In the genomic region with DNA sequence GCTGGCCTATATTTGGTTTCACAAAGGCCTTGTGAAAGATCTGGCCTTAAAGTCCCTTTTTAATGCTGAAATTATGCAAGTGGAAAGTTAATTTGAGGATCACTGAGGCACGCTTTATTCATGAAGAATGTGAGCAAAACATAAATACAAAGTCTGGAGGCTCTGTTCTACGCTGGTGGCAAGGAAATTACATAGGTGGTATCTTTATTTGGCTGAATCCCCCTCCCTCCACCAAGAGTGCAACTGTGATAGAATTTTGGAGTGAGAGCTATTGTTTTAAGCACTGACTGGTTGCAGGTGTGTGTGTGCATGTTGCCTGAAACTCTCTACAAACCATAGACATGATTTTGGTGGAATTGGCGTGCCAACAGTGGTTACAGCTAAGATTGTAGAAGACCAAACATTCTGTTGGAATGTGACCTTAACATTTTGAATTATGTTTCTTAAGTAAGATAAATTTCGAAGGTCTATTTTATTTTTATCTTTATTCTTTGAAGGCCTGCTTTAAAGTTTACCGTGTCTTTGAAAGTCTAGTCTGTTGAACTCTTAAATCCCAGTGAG, we compare ENCODE assay signal across 8 cellular contexts.
DNase-seq lines count a peak whose midpoint lies in the region; ATAC-seq and TF ChIP-seq lines count a peak whose summit lies in the region.

No MANE protein-coding gene starts in this region.

- H3F3A ChIP-seq in MM.1S (ENCODE audit: insufficient read depth, low read length) = peaks cover 48% of the 10 kb centered on the region

- H2AFZ ChIP-seq in MM.1S (ENCODE audit: low read length) = no peak overlapping the region

- H3K4me1 ChIP-seq in CD4-positive, CD25-positive, alpha-beta regulatory T cell (ENCODE audit: control insufficient read depth, insufficient read depth, low read length, poor library complexity, severe bottlenecking) = peaks cover 93% of the 10 kb centered on the region
- H3K4me1 ChIP-seq in MM.1S (ENCODE audit: low read length) = peaks cover 70% of the 10 kb centered on the region

- DNase-seq in CD4-positive, CD25-positive, alpha-beta regulatory T cell = no peak
- DNase-seq in MM.1S (peak; percentile 29), coronary artery (ENCODE audit: low spot score) (no peak), NCI-H2081 treated with DMSO at 0.1 percent for 48 hours (lab: John Stamatoyannopoulos, UW) (no peak), NOMO-1 treated with DMSO at 0.1 percent for 48 hours (lab: John Stamatoyannopoulos, UW; ENCODE audit: unreplicated experiment) (no peak), retina (no peak)

- peaks cover 100% of the 10 kb centered on the region for H3K79me2 ChIP-seq in MM.1S (ENCODE audit: low read length)

- H3K36me3 Mint-ChIP-seq in CD4-positive, CD25-positive, alpha-beta regulatory T cell = peaks cover 12% of the 10 kb centered on the region
- peaks cover 9% of the 10 kb centered on the region for H3K36me3 Mint-ChIP-seq in nephron (ENCODE audit: low read depth)

- peak overlapping the region; percentile 96 for H3K27ac ChIP-seq in CD4-positive, CD25-positive, alpha-beta regulatory T cell (ENCODE audit: insufficient read depth, low read length, poor library complexity, severe bottlenecking)
- H3K27ac ChIP-seq in MM.1S (ENCODE audit: low read length) = peak overlapping the region; percentile 90
- H3K27ac ChIP-seq in coronary artery = peak overlapping the region in 1 of 2 donors; percentile 86

- no peak for TF ChIP-seq POLR2A in GM18505 (IDR thresholded peaks at IDR 0.05; ENCODE audit: borderline replicate concordance, extremely low read depth, insufficient read depth, insufficient read length)

- peaks cover 47 to 96% (median 75%) of the 10 kb centered on the region in 4 donors for H3K4me1 Mint-ChIP-seq in CD4-positive, CD25-positive, alpha-beta regulatory T cell
- H3K4me1 Mint-ChIP-seq in nephron = peaks cover 79% of the 10 kb centered on the region

- H3K4me3 Mint-ChIP-seq in CD4-positive, CD25-positive, alpha-beta regulatory T cell = peak overlapping the region; percentile 79 to 96 (median 92)
- no peak overlapping the region for H3K4me3 Mint-ChIP-seq in nephron

- ATAC-seq in CD4-positive, CD25-positive, alpha-beta regulatory T cell (ENCODE audit: low read depth in 2 of 2) = no peak
- no peak for ATAC-seq in GM18505 (IDR thresholded peaks at IDR 0.05; ENCODE audit: unreplicated experiment)

- no peaks in the 10 kb centered on the region for H3K27me3 ChIP-seq in CD4-positive, CD25-positive, alpha-beta regulatory T cell (ENCODE audit: control insufficient read depth, insufficient read depth, low read length)
- no peaks in the 10 kb centered on the region for H3K27me3 ChIP-seq in MM.1S (replicated peaks; ENCODE audit: insufficient read depth, low read length)

- H3K36me3 ChIP-seq in CD4-positive, CD25-positive, alpha-beta regulatory T cell (ENCODE audit: control insufficient read depth, insufficient read depth, low read length) = no peaks in the 10 kb centered on the region
- H3K36me3 ChIP-seq in MM.1S (replicated peaks; ENCODE audit: insufficient read depth, low read length) = no peaks in the 10 kb centered on the region

- H3K27me3 Mint-ChIP-seq in CD4-positive, CD25-positive, alpha-beta regulatory T cell = no peaks in the 10 kb centered on the region
- H3K27me3 Mint-ChIP-seq in nephron (ENCODE audit: low read depth) = no peaks in the 10 kb centered on the region

- peak overlapping the region; percentile 57 for H3K9ac ChIP-seq in MM.1S (ENCODE audit: low read length)

- H4K20me1 ChIP-seq in MM.1S (ENCODE audit: insufficient read depth, low read length) = no peaks in the 10 kb centered on the region

- no peaks in the 10 kb centered on the region for H3K9me3 Mint-ChIP-seq in CD4-positive, CD25-positive, alpha-beta regulatory T cell
- H3K9me3 Mint-ChIP-seq in nephron = no peaks in the 10 kb centered on the region

- no peaks in the 10 kb centered on the region for H3K9me3 ChIP-seq in CD4-positive, CD25-positive, alpha-beta regulatory T cell (ENCODE audit: control insufficient read depth in 2 of 2, low read length in 2 of 2)
- H3K9me3 ChIP-seq in MM.1S (replicated peaks; ENCODE audit: insufficient read depth, low read length) = no peaks in the 10 kb centered on the region

- H3K27ac Mint-ChIP-seq in CD4-positive, CD25-positive, alpha-beta regulatory T cell = peak overlapping the region; percentile 94 to 100 (median 97)
- H3K27ac Mint-ChIP-seq in nephron = peak overlapping the region; percentile 79 to 90 (median 85)

- H3K4me3 ChIP-seq in CD4-positive, CD25-positive, alpha-beta regulatory T cell (ENCODE audit: low read depth, low read length) = peak overlapping the region; percentile 93
- H3K4me3 ChIP-seq in MM.1S (ENCODE audit: low read length) = peak overlapping the region; percentile 12
- H3K4me3 ChIP-seq in coronary artery = peak overlapping the region; percentile 12

- H3K9me2 ChIP-seq in MM.1S (replicated peaks; ENCODE audit: insufficient read depth, low read length) = no peaks in the 10 kb centered on the region

- no peak for TF ChIP-seq CTCF in MM.1S (IDR thresholded peaks at IDR 0.05; ENCODE audit: low read length)
- TF ChIP-seq CTCF in coronary artery (IDR thresholded peaks at IDR 0.05) = no peak
- no peak for TF ChIP-seq CTCF in nephron (IDR thresholded peaks at IDR 0.05; ENCODE audit: unreplicated experiment in 3 of 3)

- H3K4me2 ChIP-seq in MM.1S (ENCODE audit: low read depth, low read length) = peak overlapping the region; percentile 78

Comparison
In these comparisons a context has a peak if more than half of its experiments do, and no peak if none do; other contexts are left out.
1. H3K4me3 ChIP-seq: peak in every context shown above with its lines; median percentile 93 in CD4-positive, CD25-positive, alpha-beta regulatory T cell; 12 in MM.1S; 12 in coronary artery.
2. H3K4me3 Mint-ChIP-seq: peak in CD4-positive, CD25-positive, alpha-beta regulatory T cell (4 of 4); none in nephron (0 of 3).